In genomic region chr1:20666146-20666545, GRCh38 we compare ENCODE assay signal across 1 cellular context.
TF ChIP-seq lines count a peak whose summit lies in the region.

No MANE protein-coding gene starts in this region.

TF ChIP-seq in HepG2, 621 proteins besides CTCF, POLR2A, EP300 and RAD21:
- no peak for TF ChIP-seq DZIP1 (CRISPR knock-in tag; IDR thresholded peaks at IDR 0.05)
- no peak for TF ChIP-seq ZNF7 (CRISPR knock-in tag; IDR thresholded peaks at IDR 0.05)
- no peak for TF ChIP-seq KDM4B (CRISPR knock-in tag; IDR thresholded peaks at IDR 0.05)
- TF ChIP-seq ZNF577 (CRISPR knock-in tag; IDR thresholded peaks at IDR 0.05; ENCODE audit: borderline replicate concordance, low read depth) = no peak
- no peak for TF ChIP-seq ZNF343 (CRISPR knock-in tag; IDR thresholded peaks at IDR 0.05)
- no peak for TF ChIP-seq ATAD3A (CRISPR knock-in tag; IDR thresholded peaks at IDR 0.05)
- TF ChIP-seq SPEN (CRISPR knock-in tag; IDR thresholded peaks at IDR 0.05; ENCODE audit: low read depth) = no peak
- no peak for TF ChIP-seq SIX1 (CRISPR knock-in tag; IDR thresholded peaks at IDR 0.05; ENCODE audit: borderline replicate concordance)
- no peak for TF ChIP-seq ZNF703 (CRISPR knock-in tag; IDR thresholded peaks at IDR 0.05; ENCODE audit: borderline replicate concordance)
